Comparison of ENCODE assay signal across 9 cellular contexts in genomic region chr6:8059129-8059528, GRCh38. TPM values are rescaled to one million over a fixed set of nuclear protein-coding genes. Genes with fewer than 3 reads are reported as not detected.
DNase-seq lines count a peak whose midpoint lies in the region; ATAC-seq, FAIRE-seq and TF ChIP-seq lines count a peak whose summit lies in the region.
"Had no signal": no experiment of that assay in that cellular context is flagged by ENCODE, and none has a peak within 500 bp of the region (broad histone marks: within the 10 kb centered on the region; RNA-seq: fewer than 3 reads in every experiment).

No MANE protein-coding gene starts in this region.

- in situ Hi-C loops in K562 (cut with MboI) = no loop called here

- no peak for FAIRE-seq in K562 (lab: Jason Lieb, UNC)

- H3K27ac ChIP-seq in KMS-11 = no peak overlapping the region
- no peak overlapping the region for H3K27ac ChIP-seq in K562 (ENCODE audit: extremely low read depth, low read depth, low read length)
- no peak overlapping the region for H3K27ac ChIP-seq in mesenchymal stem cell (ENCODE audit: low read length, poor library complexity, severe bottlenecking)

- TF ChIP-seq EP300 in K562 (IDR thresholded peaks at IDR 0.05; ENCODE audit: low read length) = no peak

- H3K27me3 ChIP-seq in KMS-11 (ENCODE audit: insufficient read depth, low read depth) = no peaks in the 10 kb centered on the region
- H3K27me3 ChIP-seq in K562 (ENCODE audit: control insufficient read depth in 2 of 2, insufficient read depth in 2 of 2, low read length in 2 of 2) = no peaks in the 10 kb centered on the region
- no peaks in the 10 kb centered on the region for H3K27me3 ChIP-seq in mesenchymal stem cell (ENCODE audit: control insufficient read depth in 1 of 2, insufficient read depth in 1 of 2, low read length in 2 of 2)

- H3K14ac ChIP-seq in mesenchymal stem cell (ENCODE audit: low read length in 2 of 2) = no peak overlapping the region

- H2AFZ ChIP-seq in KMS-11 (ENCODE audit: low read depth) = no peak overlapping the region
- no peak overlapping the region for H2AFZ ChIP-seq in K562 (ENCODE audit: low read depth, low read length)
- H2AFZ ChIP-seq in mesenchymal stem cell (ENCODE audit: low read depth, low read length) = no peak overlapping the region

- H3K79me1 ChIP-seq in mesenchymal stem cell (replicated peaks; ENCODE audit: low read length, poor library complexity, severe bottlenecking) = peaks cover 15% of the 10 kb centered on the region

- peak; percentile 53; a peak in 3 of 4 replicates for TF ChIP-seq RAD21 in K562 (CRISPR knock-in tag; conservative IDR thresholded peaks at IDR 0.05 in 1 of 2, IDR thresholded peaks at IDR 0.05 in 1 of 2)

- H3K4me1 Mint-ChIP-seq in effector memory CD8-positive, alpha-beta T cell (ENCODE audit: low read depth in 2 of 2) = peaks cover 5 to 8% of the 10 kb centered on the region in 2 donors

- H3K23ac ChIP-seq in mesenchymal stem cell (ENCODE audit: low read length in 2 of 2) = no peak overlapping the region

- H3K4me2 ChIP-seq in KMS-11 = no peak overlapping the region
- H3K4me2 ChIP-seq in K562 (ENCODE audit: insufficient read depth, low read length) = no peak overlapping the region
- H3K4me2 ChIP-seq in mesenchymal stem cell (ENCODE audit: low read length, poor library complexity, severe bottlenecking) = no peak overlapping the region

- intact Hi-C loops in K562 (cut with micrococcal nuclease) = no loop called here

- no peak overlapping the region for H4K91ac ChIP-seq in mesenchymal stem cell (ENCODE audit: low read length)

- no TSS peak for BruUV-seq in K562 (replicated peaks; lab: Mats Ljungman, UMichigan)

- H3K18ac ChIP-seq in mesenchymal stem cell (ENCODE audit: low read depth in 1 of 2, low read length in 2 of 2) = no peak overlapping the region

- peak; percentile 28 for DNase-seq in COR-L47 (lab: John Stamatoyannopoulos, UW)
- peak in 1 of 4 experiments; percentile 16 for DNase-seq in K562 (ENCODE audit: extremely low read depth in 1 of 4, low spot score in 3 of 4)
- DNase-seq in mesenchymal stem cell = peak; percentile 50
- no peak for DNase-seq in effector memory CD8-positive, alpha-beta T cell
- no peak for DNase-seq in SKM-1 treated with dmso at 0.1 percent for 144 hours (lab: John Stamatoyannopoulos, UW; ENCODE audit: unreplicated experiment)
- DNase-seq in NCI-H1092 treated with DMSO at 0.1 percent for 48 hours (lab: John Stamatoyannopoulos, UW) = no peak
- DNase-seq: activated CD4-positive, alpha-beta T cell treated with anti-CD3 and anti-CD28 coated beads for 4 hours had no signal

- TF ChIP-seq CTCF in KMS-11 (conservative IDR thresholded peaks at IDR 0.05; ENCODE audit: low read depth, low read length) (peak; percentile 59; the same call in 1 of the 2 replicates), K562 (IDR thresholded peaks at IDR 0.05 in 2 of 3, conservative IDR thresholded peaks at IDR 0.05 in 1 of 3; ENCODE audit: insufficient read depth in 2 of 3, low read depth in 1 of 3, low read length in 3 of 3) (peak in 1 of 3 experiments; percentile 58; a peak in 2 of 6 replicates)

- H3K4me3 ChIP-seq in KMS-11 (IDR thresholded peaks at IDR 0.05; ENCODE audit: insufficient read depth, low read depth, low read length) = no peak overlapping the region
- no peak overlapping the region for H3K4me3 ChIP-seq in K562
- no peak overlapping the region for H3K4me3 ChIP-seq in mesenchymal stem cell (ENCODE audit: insufficient read depth in 1 of 2, low read depth in 1 of 2, low read length in 2 of 2)

- no peaks in the 10 kb centered on the region for H3K9me3 ChIP-seq in K562 (replicated peaks; ENCODE audit: control insufficient read depth, insufficient read depth, low read depth, low read length)
- H3K9me3 ChIP-seq in mesenchymal stem cell (ENCODE audit: control insufficient read depth, low read length) = no peaks in the 10 kb centered on the region

- H3K79me2 ChIP-seq in KMS-11 (ENCODE audit: insufficient read depth, low read depth) (no peaks in the 10 kb centered on the region), K562 (ENCODE audit: control insufficient read depth, insufficient read depth, low read length) (peaks cover 23% of the 10 kb centered on the region)

- H3K36me3 ChIP-seq in KMS-11 (ENCODE audit: insufficient read depth) = no peaks in the 10 kb centered on the region
- peaks cover 61% of the 10 kb centered on the region for H3K36me3 ChIP-seq in K562 (ENCODE audit: control insufficient read depth, insufficient read depth, low read length)
- peaks cover 6 to 36% of the 10 kb centered on the region in 2 experiments for H3K36me3 ChIP-seq in mesenchymal stem cell (ENCODE audit: control insufficient read depth in 1 of 2, insufficient read depth in 2 of 2, low read depth in 1 of 2, low read length in 2 of 2)

- no peak overlapping the region for H3K27ac Mint-ChIP-seq in effector memory CD8-positive, alpha-beta T cell

- H3K4ac ChIP-seq in mesenchymal stem cell (ENCODE audit: low read depth in 1 of 2, low read length in 2 of 2) = no peak overlapping the region

- CTCF ChIA-PET in K562 (lab: Yijun Ruan, JAX; ENCODE audit: low intra/inter-chr PET ratio) = interaction anchor here (0.6 to 1.3 kb wide), 5 partner anchors 84 to 783 kb away, joined by 3 to 4 read pairs (median 3); no protein-coding TSS in a partner anchor

- no peak overlapping the region for H2BK120ac ChIP-seq in mesenchymal stem cell (ENCODE audit: low read depth, low read length)

- ATAC-seq in K562 (no peak), GM21390 (IDR thresholded peaks at IDR 0.05; ENCODE audit: unreplicated experiment) (no peak)
- no peak for ATAC-seq in effector memory CD8-positive, alpha-beta T cell (replicated peaks)

- no peaks in the 10 kb centered on the region for H3K27me3 Mint-ChIP-seq in effector memory CD8-positive, alpha-beta T cell

- H2BK12ac ChIP-seq in mesenchymal stem cell (ENCODE audit: low read length in 2 of 2) = no peak overlapping the region

- no peak overlapping the region for H2AK5ac ChIP-seq in mesenchymal stem cell (ENCODE audit: low read length, severe bottlenecking)

- no peaks in the 10 kb centered on the region for H3K9me1 ChIP-seq in K562 (ENCODE audit: control insufficient read depth, insufficient read depth, low read length)

- no peak for TF ChIP-seq POLR2A in K562 (conservative IDR thresholded peaks at IDR 0.05)

- no peak overlapping the region for H2BK5ac ChIP-seq in mesenchymal stem cell (ENCODE audit: low read depth, low read length, poor library complexity, severe bottlenecking)

- no peak overlapping the region for H4K8ac ChIP-seq in mesenchymal stem cell (ENCODE audit: low read length)

- no peak overlapping the region for H2BK15ac ChIP-seq in mesenchymal stem cell (ENCODE audit: low read depth, poor library complexity, severe bottlenecking)

- no peaks in the 10 kb centered on the region for H4K20me1 ChIP-seq in KMS-11 (ENCODE audit: insufficient read depth)
- H4K20me1 ChIP-seq in K562 (replicated peaks; ENCODE audit: control insufficient read depth, insufficient read depth, low read length) = no peaks in the 10 kb centered on the region

- POLR2A ChIA-PET in K562 (lab: Yijun Ruan, JAX) = interaction anchor here (1.3 to 1.5 kb wide), 3 partner anchors 14 to 336 kb away, joined by 3 to 4 read pairs (median 4); no protein-coding TSS in a partner anchor

- H3K9me3 Mint-ChIP-seq in effector memory CD8-positive, alpha-beta T cell = no peaks in the 10 kb centered on the region

- H3K4me1 ChIP-seq in KMS-11 (ENCODE audit: low read depth, poor library complexity, severe bottlenecking) = peaks cover 22% of the 10 kb centered on the region
- H3K4me1 ChIP-seq in K562 (replicated peaks in 1 of 2; ENCODE audit: control insufficient read depth in 2 of 2, insufficient read depth in 2 of 2, low read length in 2 of 2) = peaks cover 4 to 5% of the 10 kb centered on the region in 2 experiments; a peak in 3 of 5 replicates
- H3K4me1 ChIP-seq in mesenchymal stem cell (ENCODE audit: control insufficient read depth, insufficient read depth, low read depth, low read length) = no peaks in the 10 kb centered on the region

- H3K4me3 Mint-ChIP-seq in effector memory CD8-positive, alpha-beta T cell = no peak overlapping the region

- peaks cover 20% of the 10 kb centered on the region for H3K36me3 Mint-ChIP-seq in effector memory CD8-positive, alpha-beta T cell (ENCODE audit: insufficient read depth)

- H3K9ac ChIP-seq in KMS-11 = no peak overlapping the region
- H3K9ac ChIP-seq in K562 (ENCODE audit: insufficient read depth in 1 of 2, low read depth in 2 of 2, low read length in 2 of 2) = no peak overlapping the region
- H3K9ac ChIP-seq in mesenchymal stem cell (ENCODE audit: low read length) = peak overlapping the region; percentile 12

RNA-seq across cellular contexts. Expression of gene BLOC1S5, which starts 5.1 kb away (rescaled TPM):
- 10.1 and 22.8 TPM in 2 replicates for total RNA-seq in K562 (2011; cell fraction: chromatin; rRNA removed; ENCODE audit: low replicate concordance)
- total RNA-seq in K562 (2011; cell fraction: nucleolus; rRNA removed) = 5.3 and 5.5 TPM in 2 replicates
- total RNA-seq in K562 (2011; cell fraction: nucleoplasm; rRNA removed) = 13.9 and 19.7 TPM in 2 replicates
- total RNA-seq in K562 (2014; rRNA removed) (23.6 and 24.3 TPM in 2 replicates), K562 (2014; rRNA removed; fragmentation: Illumina TruSeq; extraction: Trizol) (29.6 and 32.8 TPM in 2 replicates), K562 (2015; rRNA removed; fragmentation: Illumina TruSeq; extraction: Trizol) (28.6 and 32.6 TPM in 2 replicates), K562 (2021) (22.1 and 27.7 TPM in 2 replicates)
- polyA plus RNA-seq in K562 (2011; rRNA removed) (19.9 and 27.9 TPM in 2 replicates), K562 (2014; fragmentation: Illumina TruSeq; extraction: Trizol) (32.4 and 41.0 TPM in 2 replicates), K562 (2014; fragmentation: Nextera tagmentation; extraction: Ambion mirVana) (10 to 100 TPM in 1 of 2 experiments, 1 to 10 TPM in 1; 8.5 to 13.1 TPM), K562 (2014; rRNA removed) (16.7 and 22.6 TPM in 2 replicates)
- 5.5 and 7.7 TPM in 2 replicates for polyA plus RNA-seq in K562 (2011; cell fraction: cytosol; rRNA removed)
- polyA plus RNA-seq in K562 (2011; cell fraction: nucleus; rRNA removed) = 2.7 and 3.7 TPM in 2 replicates
- polyA plus RNA-seq in K562 (2012) = 19.8 and 21.9 TPM in 2 replicates
- 35.4 and 37.7 TPM in 2 replicates for polyA minus RNA-seq in K562 (2011; rRNA and poly(A)+ RNA removed)
- 6.5 and 7.5 TPM in 2 replicates for polyA minus RNA-seq in K562 (2011; cell fraction: cytosol; rRNA and poly(A)+ RNA removed)
- polyA minus RNA-seq in K562 (2011; cell fraction: nucleus; rRNA and poly(A)+ RNA removed) = 6.3 and 8.9 TPM in 2 replicates
- 8.1 TPM for polyA plus RNA-seq in mesenchymal stem cell (2013, experiment 1 of 2)
- polyA plus RNA-seq in mesenchymal stem cell (2013, experiment 2 of 2) = 8.3 TPM

RNA-seq across cellular contexts. Expression of gene EEF1E1, which starts 43.2 kb away (rescaled TPM):
- total RNA-seq in K562 (2011; cell fraction: chromatin; rRNA removed; ENCODE audit: low replicate concordance) = 49.0 and 93.0 TPM in 2 replicates
- total RNA-seq in K562 (2011; cell fraction: nucleolus; rRNA removed) = 41.2 and 52.1 TPM in 2 replicates
- total RNA-seq in K562 (2011; cell fraction: nucleoplasm; rRNA removed) = 66.7 and 82.7 TPM in 2 replicates
- total RNA-seq in K562 (2014; rRNA removed) (131 and 162 TPM in 2 replicates), K562 (2014; rRNA removed; fragmentation: Illumina TruSeq; extraction: Trizol) (327 and 355 TPM in 2 replicates), K562 (2015; rRNA removed; fragmentation: Illumina TruSeq; extraction: Trizol) (239 and 263 TPM in 2 replicates), K562 (2021) (135 and 150 TPM in 2 replicates)
- polyA plus RNA-seq in K562 (2011; rRNA removed) (262 and 338 TPM in 2 replicates), K562 (2014; fragmentation: Illumina TruSeq; extraction: Trizol) (219 and 229 TPM in 2 replicates), K562 (2014; fragmentation: Nextera tagmentation; extraction: Ambion mirVana) (1,000 to 10,000 TPM; 1,212 to 1,355 TPM), K562 (2014; rRNA removed) (302 and 419 TPM in 2 replicates)
- 118 and 166 TPM in 2 replicates for polyA plus RNA-seq in K562 (2011; cell fraction: cytosol; rRNA removed)
- polyA plus RNA-seq in K562 (2011; cell fraction: nucleus; rRNA removed) = 46.5 and 86.2 TPM in 2 replicates
- polyA plus RNA-seq in K562 (2012) = 176 and 223 TPM in 2 replicates
- polyA minus RNA-seq in K562 (2011; rRNA and poly(A)+ RNA removed) = 106 and 107 TPM in 2 replicates
- polyA minus RNA-seq in K562 (2011; cell fraction: cytosol; rRNA and poly(A)+ RNA removed) = 28.8 and 41.5 TPM in 2 replicates
- polyA minus RNA-seq in K562 (2011; cell fraction: nucleus; rRNA and poly(A)+ RNA removed) = 39.9 and 68.0 TPM in 2 replicates
- polyA plus RNA-seq in mesenchymal stem cell (2013, experiment 1 of 2) = 35.3 TPM
- 41.3 TPM for polyA plus RNA-seq in mesenchymal stem cell (2013, experiment 2 of 2)

Comparison
In these comparisons a context has a peak if more than half of its experiments do, and no peak if none do; other contexts are left out.
1. DNase-seq: peak in COR-L47 (single experiment) and mesenchymal stem cell (single experiment); none in effector memory CD8-positive, alpha-beta T cell (0 of 3), SKM-1 treated with dmso at 0.1 percent for 144 hours (single experiment) and NCI-H1092 treated with DMSO at 0.1 percent for 48 hours (single experiment).